Comparison of ENCODE assay signal across 21 cellular contexts in genomic region chr1:62481681-62482080, GRCh38. TPM values are rescaled to one million over a fixed set of nuclear protein-coding genes. Genes with fewer than 3 reads are reported as not detected.
DNase-seq lines count a peak whose midpoint lies in the region; FAIRE-seq and TF ChIP-seq lines count a peak whose summit lies in the region.
"Had no signal": no experiment of that assay in that cellular context is flagged by ENCODE, and none has a peak within 500 bp of the region (broad histone marks: within the 10 kb centered on the region; RNA-seq: fewer than 3 reads in every experiment).

No MANE protein-coding gene starts in this region.

- FAIRE-seq in A204.1 (lab: Jason Lieb, UNC): peak; percentile 49
- FAIRE-seq: D721Med had no signal

- H3K9me3 ChIP-seq in adipocyte (ENCODE audit: control insufficient read depth, low read length): no peaks in the 10 kb centered on the region
- H3K9me3 ChIP-seq: BLaER1 had no signal

- no peak overlapping the region for H3K4me3 Mint-ChIP-seq in neural crest cell
- H3K4me3 Mint-ChIP-seq: CD4-positive, CD25-positive, alpha-beta regulatory T cell; GM23338 had no signal

- no peak overlapping the region for H3K9ac ChIP-seq in adipocyte (ENCODE audit: low read length)
- H3K9ac ChIP-seq: BLaER1 had no signal

- no peaks in the 10 kb centered on the region for H3K4me1 ChIP-seq in adipocyte (ENCODE audit: control insufficient read depth, insufficient read depth, low read length)
- H3K4me1 ChIP-seq: BLaER1 had no signal

- no peak overlapping the region for H3K4me3 ChIP-seq in adipocyte (ENCODE audit: low read length)
- H3K4me3 ChIP-seq: BLaER1, GM23338, SK-N-MC had no signal

- H3K36me3 Mint-ChIP-seq in neural crest cell (ENCODE audit: low read depth): peaks cover 16% of the 10 kb centered on the region

- peaks cover 18% of the 10 kb centered on the region for H3K36me3 ChIP-seq in adipocyte (ENCODE audit: control insufficient read depth, insufficient read depth, low read length, severe bottlenecking)

- TF ChIP-seq CTCF in neural crest cell (conservative IDR thresholded peaks at IDR 0.05): no peak

- H3K27ac Mint-ChIP-seq in neural crest cell (ENCODE audit: unreplicated experiment): peak overlapping the region; percentile 1

- intact Hi-C loops in posterior cingulate gyrus (cut with DNase I): no loop called here

- H3K27me3 ChIP-seq in adipocyte (replicated peaks; ENCODE audit: control insufficient read depth, insufficient read depth, low read length): no peaks in the 10 kb centered on the region
- H3K27me3 ChIP-seq: BLaER1 had no signal

- H3K4me1 Mint-ChIP-seq in neural crest cell: peaks cover 11% of the 10 kb centered on the region

- peak; percentile 5 for DNase-seq in HCEC 1CT
- peak; percentile 33 for DNase-seq in adipocyte (ENCODE audit: low read depth)
- DNase-seq in neural crest cell (ENCODE audit: low read depth, low spot score): no peak
- DNase-seq in posterior cingulate gyrus: no peak
- no peak for DNase-seq in H4 (ENCODE audit: low spot score)
- DNase-seq in cortex of kidney (lab: John Stamatoyannopoulos, UW): no peak
- DNase-seq: CD4-positive, CD25-positive, alpha-beta regulatory T cell; NCI-H1092 treated with DMSO at 0.1 percent for 48 hours; NCI-H1436; NCI-H187; NCI-H2081 treated with DMSO at 0.1 percent for 48 hours; NCI-H2171; NCI-H345; NCI-H524 treated with DMSO at 0.1 percent for 48 hours; NCI-H82; SHP77 treated with DMSO at 0.1 percent for 48 hours had no signal

- no peaks in the 10 kb centered on the region for H3K9me3 Mint-ChIP-seq in neural crest cell
- H3K9me3 Mint-ChIP-seq: GM23338 had no signal

- H3K27me3 Mint-ChIP-seq in neural crest cell (ENCODE audit: low read depth): no peaks in the 10 kb centered on the region
- H3K27me3 Mint-ChIP-seq: CD4-positive, CD25-positive, alpha-beta regulatory T cell had no signal

RNA-seq across cellular contexts. Expression of gene USP1, which starts 44.8 kb away (rescaled TPM):
- 70.0 and 71.4 TPM in 2 replicates for total RNA-seq in neural crest cell
- total RNA-seq in H4 (2014; rRNA removed; shearing (Covaris generic)): 55.4 and 63.2 TPM in 2 replicates

Comparison
In these comparisons a context has a peak if more than half of its experiments do, and no peak if none do; other contexts are left out.
1. DNase-seq: peak in HCEC 1CT (single experiment) and adipocyte (single experiment); none in neural crest cell (single experiment), posterior cingulate gyrus (0 of 10), H4 (single experiment) and cortex of kidney (single experiment).